Comparison of ENCODE assay signal across 14 cellular contexts in the genomic region with DNA sequence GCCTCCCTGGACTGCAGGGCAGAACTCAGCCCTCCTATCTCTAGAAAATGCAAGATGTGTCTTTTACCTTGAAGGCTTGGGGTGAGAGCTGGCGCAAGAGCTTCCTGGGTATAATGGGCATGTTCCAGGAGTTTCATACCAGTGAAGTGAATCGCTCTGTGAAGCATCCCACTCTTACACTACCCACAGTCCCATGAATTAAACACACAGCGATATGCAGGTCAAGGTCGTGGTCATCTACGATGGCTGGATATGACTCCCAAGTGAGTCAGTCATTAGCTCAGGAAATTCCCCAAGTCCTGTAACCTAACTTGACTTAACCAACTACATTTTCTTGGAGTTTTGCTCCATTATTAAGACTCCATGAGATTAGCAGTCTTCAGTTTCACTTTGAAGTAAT.
DNase-seq lines count a peak whose midpoint lies in the region; ATAC-seq and TF ChIP-seq lines count a peak whose summit lies in the region.
"Had no signal": no experiment of that assay in that cellular context is flagged by ENCODE, and none has a peak within 500 bp of the region (broad histone marks: within the 10 kb centered on the region; RNA-seq: fewer than 3 reads in every experiment).

No MANE protein-coding gene starts in this region.

- H3K27me3 ChIP-seq in right cardiac atrium (ENCODE audit: control insufficient read depth, insufficient read depth) = no peaks in the 10 kb centered on the region

- whole genome bisulfite sequencing in right cardiac atrium = 86% methylated on average over 5 of the region's 5 CpGs

- H3K4me3 ChIP-seq in cardiac fibroblast (replicated peaks in 1 of 2; ENCODE audit: low read depth in 2 of 2, low read length in 2 of 2) (no peak overlapping the region), right cardiac atrium (ENCODE audit: low read length) (no peak overlapping the region)

- ATAC-seq in HG02571 (IDR thresholded peaks at IDR 0.05; ENCODE audit: unreplicated experiment) = no peak
- ATAC-seq in right cardiac atrium = no peak
- ATAC-seq: T-cell had no signal

- H3K9me3 ChIP-seq in right cardiac atrium (ENCODE audit: control insufficient read depth, low read length) = no peaks in the 10 kb centered on the region

- intact Hi-C loops in right cardiac atrium (cut with DNase I) = no loop called here

- H3K27ac ChIP-seq in right cardiac atrium (ENCODE audit: low read length) = no peak overlapping the region

- TF ChIP-seq CTCF in AG09319 (IDR thresholded peaks at IDR 0.05; ENCODE audit: low read depth, low read length) (no peak), cardiac fibroblast (IDR thresholded peaks at IDR 0.05; ENCODE audit: low read depth, low read length) (no peak)

- DNase-seq in AG09319 (ENCODE audit: extremely low read depth, low read depth) = peak; percentile 83
- peak; percentile 99 for DNase-seq in M059J (ENCODE audit: low read depth)
- peak; percentile 79 to 92 for DNase-seq in cardiac fibroblast (ENCODE audit: low read depth in 2 of 2)
- peak; percentile 21 for DNase-seq in myocyte (ENCODE audit: low read depth)
- no peak for DNase-seq in NCI-H1694 treated with DMSO at 0.1 percent for 48 hours (lab: John Stamatoyannopoulos, UW)
- DNase-seq in NCI-H128 (lab: John Stamatoyannopoulos, UW; ENCODE audit: unreplicated experiment) = no peak
- no peak for DNase-seq in right cardiac atrium
- DNase-seq: activated CD4-positive, alpha-beta T cell treated with anti-CD3 and anti-CD28 coated beads, Interleukin-2, amount 10 ng/mL, durations not matched to agents 7 days and 5 days; activated gamma-delta T cell treated with Interleukin-2 at 50 U/mL for 16 hours; left cardiac atrium; NCI-H1436 treated with DMSO at 0.1 percent for 48 hours; stimulated activated CD4-positive, alpha-beta T cell treated with anti-CD3 and anti-CD28 coated beads, Interleukin-15, amount 100 ng/mL, for 24 hours; T-cell had no signal

- H3K4me1 ChIP-seq in right cardiac atrium (ENCODE audit: control insufficient read depth, insufficient read depth, low read length) = no peaks in the 10 kb centered on the region

Comparison
In these comparisons a context has a peak if more than half of its experiments do, and no peak if none do; other contexts are left out.
1. DNase-seq: peak in AG09319 (single experiment), M059J (single experiment), cardiac fibroblast (2 of 2) and myocyte (single experiment); none in NCI-H1694 treated with DMSO at 0.1 percent for 48 hours (single experiment), NCI-H128 (single experiment) and right cardiac atrium (0 of 3).